ENCODE assay signal across 12 cellular contexts in genomic region chr6:142374965-142375733, GRCh38.
A peak's percentile ranks its signal among the peaks of the same experiment; 100 is the strongest.
DNase-seq lines count a peak whose midpoint lies in the region; ATAC-seq, FAIRE-seq and TF ChIP-seq lines count a peak whose summit lies in the region.
"Had no signal": no experiment of that assay in that cellular context is flagged by ENCODE, and none has a peak within 500 bp of the region (broad histone marks: within the 10 kb centered on the region; RNA-seq: fewer than 3 reads in every experiment).

No MANE protein-coding gene starts in this region.

- TF ChIP-seq CTCF in A549 (IDR thresholded peaks at IDR 0.05) (no peak), astrocyte of the spinal cord (IDR thresholded peaks at IDR 0.05; ENCODE audit: low read depth, low read length) (no peak), HepG2 (CRISPR knock-in tag; IDR thresholded peaks at IDR 0.05) (no peak), tibial artery (IDR thresholded peaks at IDR 0.05) (no peak), OCI-LY7 (conservative IDR thresholded peaks at IDR 0.05; ENCODE audit: low read length) (no peak)

- 0% methylated on average over 4 of the region's 4 CpGs for WGBS in A549 (ENCODE audit: missing lambda C conversion rate)
- WGBS in HepG2 (ENCODE audit: low lambda C conversion rate) = under 1% methylated on average over 4 of the region's 4 CpGs

- POLR2A ChIA-PET in A549 (lab: Yijun Ruan, JAX) (interaction anchor here (1.4 to 5.0 kb wide), 3 partner anchors 14 to 228 kb away, joined by 4 to 35 read pairs (median 5); partner anchors contain the start of genes ADGRG6 and NMBR), HepG2 (lab: Yijun Ruan, JAX) (interaction anchor here (0.9 to 3.6 kb wide), 10 partner anchors 10 to 115 kb away, joined by 3 to 19 read pairs (median 7); partner anchors contain the start of gene ADGRG6), OCI-LY7 (lab: Charles Lee) (interaction anchor here (0.6 to 1.0 kb wide), 3 partner anchors 17 to 514 kb away, joined by 3 to 5 read pairs (median 3); no protein-coding TSS in a partner anchor)

- FAIRE-seq in A549 (lab: Jason Lieb, UNC) (peak; percentile 70), HepG2 (lab: Jason Lieb, UNC) (peak; percentile 94)

- CTCF ChIA-PET in A549 (lab: Yijun Ruan, JAX) = interaction anchor here (1.0 to 3.8 kb wide), 4 partner anchors 13 to 75 kb away, joined by 3 to 11 read pairs (median 4); no protein-coding TSS in a partner anchor
- CTCF ChIA-PET in HepG2 (lab: Yijun Ruan, JAX; ENCODE audit: low intra/inter-chr PET ratio, low total read pairs) = no interaction called here
- CTCF ChIA-PET in OCI-LY7 (lab: Charles Lee; ENCODE audit: unreplicated experiment) = no interaction called here

- H3K4me2 ChIP-seq in A549 = peak overlapping the region; percentile 92
- H3K4me2 ChIP-seq in HepG2 (ENCODE audit: low read depth, low read length) = peak overlapping the region; percentile 72
- no peak overlapping the region for H3K4me2 ChIP-seq in OCI-LY7 (ENCODE audit: low read length)

- TF ChIP-seq RAD21 in A549 (conservative IDR thresholded peaks at IDR 0.05 in 1 of 2, IDR thresholded peaks at IDR 0.05 in 1 of 2) (peak; percentile 25 to 43; a peak in 3 of 5 replicates), HepG2 (CRISPR knock-in tag; IDR thresholded peaks at IDR 0.05) (no peak; the same call in 1 of the 2 replicates)

- DNase-seq in A549 (ENCODE audit: low read depth in 1 of 2, low spot score in 1 of 2) = peak; percentile 56 to 97
- DNase-seq in HS-5 (ENCODE audit: low read depth) = peak; percentile 88
- DNase-seq in astrocyte of the spinal cord (ENCODE audit: low read depth, low spot score) = peak; percentile 74
- peak; percentile 99 for DNase-seq in HepG2 (ENCODE audit: low spot score)
- DNase-seq in T-helper 1 cell = no peak
- DNase-seq in tibial artery = no peak
- no peak for DNase-seq in epidermal melanocyte (ENCODE audit: insufficient read length, low spot score)
- DNase-seq in OCI-LY7 (ENCODE audit: low spot score) = no peak
- DNase-seq: C1 segment of cervical spinal cord; NCI-H187; retina; stimulated activated naive CD4-positive, alpha-beta T cell had no signal

- H3K27ac ChIP-seq in A549 (peak overlapping the region; percentile 94 to 97), HepG2 (ENCODE audit: extremely low read length, insufficient read depth, low read length) (peak overlapping the region; percentile 74), tibial artery (no peak overlapping the region), OCI-LY7 (ENCODE audit: low read depth, low read length, poor library complexity, severe bottlenecking) (no peak overlapping the region)

- H4K20me1 ChIP-seq in HepG2 (ENCODE audit: insufficient read depth, low read length) = no peaks in the 10 kb centered on the region
- no peaks in the 10 kb centered on the region for H4K20me1 ChIP-seq in OCI-LY7 (ENCODE audit: insufficient read depth, low read length)

- H2AFZ ChIP-seq in HepG2 (ENCODE audit: low read length) (no peak overlapping the region), OCI-LY7 (ENCODE audit: low read length) (no peak overlapping the region)

- BruUV-seq in HepG2 (replicated peaks; lab: Mats Ljungman, UMichigan) (TSS peak; percentile 94), OCI-LY7 (replicated peaks; lab: Mats Ljungman, UMichigan) (no TSS peak)

- in situ Hi-C loops in astrocyte of the spinal cord (cut with HindIII; ENCODE audit: low sequenced_read_pairs) = no loop called here
- in situ Hi-C loops in HepG2 (cut with HindIII; ENCODE audit: extremely low pct_ligation_motif_present, low pct_unique_long_range_greater_than_20kb) = loop anchor here (5.0 kb wide), 1 partner anchor 73 kb away; the partner anchor contains the start of gene ADGRG6

- H3K27me3 ChIP-seq in HepG2 (ENCODE audit: control insufficient read depth in 1 of 2, insufficient read depth in 2 of 2, low read length in 2 of 2) = no peaks in the 10 kb centered on the region
- no peaks in the 10 kb centered on the region for H3K27me3 ChIP-seq in tibial artery

- H3K79me2 ChIP-seq in HepG2 (ENCODE audit: insufficient read depth, low read length) (peaks cover 69% of the 10 kb centered on the region), OCI-LY7 (ENCODE audit: insufficient read depth, low read depth, low read length) (no peaks in the 10 kb centered on the region)

- peak overlapping the region; percentile 52 for H3K9ac ChIP-seq in HepG2 (ENCODE audit: insufficient read depth, low read depth, low read length)

- peak; percentile 62 to 73 for ATAC-seq in A549
- peak; percentile 90 for ATAC-seq in HepG2

- H3K4me1 ChIP-seq in A549 = peaks cover 81% of the 10 kb centered on the region
- H3K4me1 ChIP-seq in HepG2 (ENCODE audit: insufficient read depth, low read length) = peaks cover 91% of the 10 kb centered on the region
- H3K4me1 ChIP-seq in tibial artery = no peaks in the 10 kb centered on the region
- H3K4me1 ChIP-seq in OCI-LY7 (ENCODE audit: insufficient read depth, low read length, poor library complexity, severe bottlenecking) = no peaks in the 10 kb centered on the region

- H3K4me3 ChIP-seq in A549 (peak overlapping the region; percentile 25; the same call in 2 of the 3 replicates), astrocyte of the spinal cord (ENCODE audit: low read depth, low read length) (no peak overlapping the region), HepG2 (replicated peaks in 1 of 3; ENCODE audit: insufficient read depth in 1 of 3, low read depth in 2 of 3, low read length in 3 of 3) (peak overlapping the region; percentile 6 to 40 (median 16); a peak in 4 of 6 replicates), tibial artery (no peak overlapping the region), OCI-LY7 (ENCODE audit: low read depth, low read length, poor library complexity, severe bottlenecking) (no peak overlapping the region)

- TF ChIP-seq POLR2A in A549 (IDR thresholded peaks at IDR 0.05; ENCODE audit: low read length) (no peak), HepG2 (IDR thresholded peaks at IDR 0.05; ENCODE audit: insufficient read depth in 1 of 2, low read depth in 2 of 2, low read length in 2 of 2) (peak in 1 of 2 experiments; percentile 54; a peak in 1 of 4 replicates)

- TF ChIP-seq EP300 in A549 (IDR thresholded peaks at IDR 0.05) = peak; percentile 93 to 98; a peak in 4 of 5 replicates
- peak in 1 of 2 experiments; percentile 100; a peak in 2 of 4 replicates for TF ChIP-seq EP300 in HepG2 (IDR thresholded peaks at IDR 0.05; ENCODE audit: low read depth in 2 of 2, low read length in 2 of 2)
- peak; percentile 98 for TF ChIP-seq EP300 in HepG2 (CRISPR knock-in tag; IDR thresholded peaks at IDR 0.05; ENCODE audit: borderline replicate concordance)

- H3K9me3 ChIP-seq in A549 = no peaks in the 10 kb centered on the region
- H3K9me3 ChIP-seq in HepG2 (ENCODE audit: low read length) = no peaks in the 10 kb centered on the region
- H3K9me3 ChIP-seq in tibial artery = no peaks in the 10 kb centered on the region
- H3K9me3 ChIP-seq in OCI-LY7 (ENCODE audit: low read length) = no peaks in the 10 kb centered on the region

- no peaks in the 10 kb centered on the region for H3K9me2 ChIP-seq in OCI-LY7 (ENCODE audit: insufficient read depth, low read length)

- intact Hi-C loops in HepG2 (cut with micrococcal nuclease; ENCODE audit: unreplicated experiment) = loop anchor here (1.0 to 2.0 kb wide), 2 partner anchors 14 to 44 kb away; no protein-coding TSS in a partner anchor
- intact Hi-C loops in tibial artery (cut with DNase I; ENCODE audit: low total_unique reads) = no loop called here
- intact Hi-C loops in OCI-LY7 (cut with micrococcal nuclease; ENCODE audit: unreplicated experiment) = no loop called here

- H3K36me3 ChIP-seq in HepG2 (replicated peaks in 1 of 2; ENCODE audit: control insufficient read depth in 1 of 2, insufficient read depth in 2 of 2, low read length in 2 of 2) (peaks cover 9 to 23% of the 10 kb centered on the region in 2 experiments), tibial artery (no peaks in the 10 kb centered on the region), OCI-LY7 (ENCODE audit: insufficient read depth, low read length) (no peaks in the 10 kb centered on the region)

TF ChIP-seq in A549, 52 proteins besides CTCF, POLR2A, EP300 and RAD21 (continues in another document):
- peak; percentile 95 to 98 for TF ChIP-seq JUN (IDR thresholded peaks at IDR 0.05)
- no peak for TF ChIP-seq E2F6 (IDR thresholded peaks at IDR 0.05; ENCODE audit: borderline replicate concordance, low read depth)
- TF ChIP-seq HOXB5 (CRISPR knock-in tag; IDR thresholded peaks at IDR 0.05) = 0 out of 2 replicates have a peak, but pooled peaks have one; percentile 44
- TF ChIP-seq FOSB (CRISPR knock-in tag; IDR thresholded peaks at IDR 0.05) = 0 out of 2 replicates have a peak, but pooled peaks have one; percentile 30
- no peak for TF ChIP-seq ZNF302 (CRISPR knock-in tag; IDR thresholded peaks at IDR 0.05)
- no peak for TF ChIP-seq KDM5A (IDR thresholded peaks at IDR 0.05)
- no peak for TF ChIP-seq KDM1A (IDR thresholded peaks at IDR 0.05; ENCODE audit: low read depth)
- TF ChIP-seq NFE2L2 (conservative IDR thresholded peaks at IDR 0.05; ENCODE audit: low read length) = no peak
- TF ChIP-seq GATA3 (IDR thresholded peaks at IDR 0.05; ENCODE audit: borderline replicate concordance) = peak; percentile 100

TF ChIP-seq in HepG2, 621 proteins besides CTCF, POLR2A, EP300 and RAD21 (continues in another document):
- TF ChIP-seq DMTF1 (CRISPR knock-in tag; IDR thresholded peaks at IDR 0.05) (no peak), ZBTB1 (CRISPR knock-in tag; IDR thresholded peaks at IDR 0.05; ENCODE audit: borderline replicate concordance) (no peak), NONO (IDR thresholded peaks at IDR 0.05) (no peak), NONO (CRISPR knock-in tag; conservative IDR thresholded peaks at IDR 0.05) (peak; percentile 74)

Comparison
In these comparisons a context has a peak if more than half of its experiments do, and no peak if none do; other contexts are left out.
1. DNase-seq: peak in A549 (2 of 2), HS-5 (single experiment), astrocyte of the spinal cord (single experiment) and HepG2 (single experiment); none in T-helper 1 cell (0 of 5), tibial artery (0 of 2), epidermal melanocyte (single experiment) and OCI-LY7 (single experiment).
2. H3K27ac ChIP-seq: peak in A549 (2 of 2) and HepG2 (single experiment); none in tibial artery (0 of 2) and OCI-LY7 (single experiment).
3. H3K4me3 ChIP-seq: peak in A549 (single experiment) and HepG2 (3 of 3); none in astrocyte of the spinal cord (single experiment), tibial artery (0 of 2) and OCI-LY7 (single experiment).
4. Of the 38 proteins assayed by ChIP-seq in both HepG2 and A549: peak only in HepG2: HDAC2, HMGXB4, KDM1A, KDM5A and TP53; only in A549: BCL3, HOXA7, MAX, PBX3 and RAD21; in both: EP300, FOSL2, JUN, JUNB, MAFK and SMC3; in neither: 18; mixed calls (peak in some experiments, not most) for 4.